In genomic region chr19:7522072-7522922, GRCh38 we compare ENCODE assay signal across 8 cellular contexts. TPM values are rescaled to one million over a fixed set of nuclear protein-coding genes. Genes with fewer than 3 reads are reported as not detected.
DNase-seq lines count a peak whose midpoint lies in the region; FAIRE-seq and TF ChIP-seq lines count a peak whose summit lies in the region.

TSS of gene MCOLN1 (plus strand) at chr19:7522624. CDS start at chr19:7522751, 127 bp downstream.

- H3K4me1 ChIP-seq in stomach: peaks cover 20 to 41% (median 32%) of the 10 kb centered on the region in 4 donors

- TF ChIP-seq EP300 in neural cell (conservative IDR thresholded peaks at IDR 0.05; ENCODE audit: poor library complexity, severe bottlenecking) (peak; percentile 79), stomach (IDR thresholded peaks at IDR 0.05) (no peak)

- H3K36me3 ChIP-seq in neural cell (ENCODE audit: insufficient read depth, low read length) (no peaks in the 10 kb centered on the region), stomach (peaks cover 6 to 53% (median 47%) of the 10 kb centered on the region in 4 donors)

- H3K27me3 ChIP-seq in neural cell (ENCODE audit: insufficient read depth, low read depth, low read length) (no peaks in the 10 kb centered on the region), stomach (no peaks in the 10 kb centered on the region)

- DNase-seq in EH (ENCODE audit: low read depth) (peak; percentile 97), H54 (ENCODE audit: insufficient read length, low spot score) (peak; percentile 100), M059J (ENCODE audit: low read depth) (peak; percentile 96), fibroblast of the aortic adventitia (ENCODE audit: low read depth) (peak; percentile 95), stomach (peak; percentile 100)
- DNase-seq in activated effector memory CD4-positive, alpha-beta T cell treated with Interleukin-2 at 50 U/mL for 16 hours: peak; percentile 99

- H3K4me3 ChIP-seq in fibroblast of the aortic adventitia (ENCODE audit: low read depth, low read length) (peak within 1 kb of the TSS; percentile 83), neural cell (ENCODE audit: low read length) (peak within 1 kb of the TSS; percentile 87), stomach (peak within 1 kb of the TSS; percentile 84 to 93 (median 89))

- H3K79me2 ChIP-seq in neural cell (replicated peaks; ENCODE audit: insufficient read depth, low read length): peaks cover 4% of the 10 kb centered on the region

- H3K27ac ChIP-seq in neural cell (ENCODE audit: low read length) (peak within 1 kb of the TSS; percentile 64), stomach (peak within 1 kb of the TSS; percentile 44 to 83 (median 72))

- FAIRE-seq in H54 (lab: Jason Lieb, UNC): peak; percentile 64

- H3K4me2 ChIP-seq in neural cell (ENCODE audit: low read length): peak within 1 kb of the TSS; percentile 95

- H3K9ac ChIP-seq in neural cell (ENCODE audit: low read length): peak within 1 kb of the TSS; percentile 69

- H2AFZ ChIP-seq in neural cell (ENCODE audit: low read depth, low read length): peak within 1 kb of the TSS; percentile 80

- no peaks in the 10 kb centered on the region for H3K9me2 ChIP-seq in neural cell (ENCODE audit: insufficient read depth, low read length)

- peak; percentile 16 for TF ChIP-seq RAD21 in neural cell (conservative IDR thresholded peaks at IDR 0.05)

- 0 to 3% (median 1%) methylated on average over 19 to 65 of the region's 65 CpGs for WGBS in stomach, 5 donors

- H3F3A ChIP-seq in neural cell (ENCODE audit: insufficient read depth, low read length, poor library complexity, severe bottlenecking): no peaks in the 10 kb centered on the region

- no peaks in the 10 kb centered on the region for H3K9me3 ChIP-seq in neural cell (ENCODE audit: low read length)
- no peaks in the 10 kb centered on the region for H3K9me3 ChIP-seq in stomach

- TF ChIP-seq POLR2A in H54 (IDR thresholded peaks at IDR 0.05; ENCODE audit: low read depth, low read length) (peak; percentile 60), Raji (IDR thresholded peaks at IDR 0.05; ENCODE audit: insufficient read depth, low read depth, low read length) (peak; percentile 79), stomach (IDR thresholded peaks at IDR 0.05) (no peak)

- H4K20me1 ChIP-seq in neural cell (ENCODE audit: insufficient read depth): no peaks in the 10 kb centered on the region

- TF ChIP-seq CTCF in fibroblast of the aortic adventitia (IDR thresholded peaks at IDR 0.05; ENCODE audit: insufficient read depth, low read length) (no peak), neural cell (IDR thresholded peaks at IDR 0.05; ENCODE audit: poor library complexity, severe bottlenecking) (no peak), stomach (IDR thresholded peaks at IDR 0.05) (no peak)

- intact Hi-C loops in stomach (cut with DNase I; ENCODE audit: low total_unique reads): no loop called here

TF ChIP-seq in neural cell, 6 proteins besides CTCF, POLR2A, EP300 and RAD21:
- TF ChIP-seq MXI1 (conservative IDR thresholded peaks at IDR 0.05; ENCODE audit: poor library complexity, severe bottlenecking): peak; percentile 94
- TF ChIP-seq EZH2 (IDR thresholded peaks at IDR 0.05; ENCODE audit: borderline replicate concordance, insufficient read depth, low read length, poor library complexity, severe bottlenecking): no peak
- TF ChIP-seq, protein P1, sequence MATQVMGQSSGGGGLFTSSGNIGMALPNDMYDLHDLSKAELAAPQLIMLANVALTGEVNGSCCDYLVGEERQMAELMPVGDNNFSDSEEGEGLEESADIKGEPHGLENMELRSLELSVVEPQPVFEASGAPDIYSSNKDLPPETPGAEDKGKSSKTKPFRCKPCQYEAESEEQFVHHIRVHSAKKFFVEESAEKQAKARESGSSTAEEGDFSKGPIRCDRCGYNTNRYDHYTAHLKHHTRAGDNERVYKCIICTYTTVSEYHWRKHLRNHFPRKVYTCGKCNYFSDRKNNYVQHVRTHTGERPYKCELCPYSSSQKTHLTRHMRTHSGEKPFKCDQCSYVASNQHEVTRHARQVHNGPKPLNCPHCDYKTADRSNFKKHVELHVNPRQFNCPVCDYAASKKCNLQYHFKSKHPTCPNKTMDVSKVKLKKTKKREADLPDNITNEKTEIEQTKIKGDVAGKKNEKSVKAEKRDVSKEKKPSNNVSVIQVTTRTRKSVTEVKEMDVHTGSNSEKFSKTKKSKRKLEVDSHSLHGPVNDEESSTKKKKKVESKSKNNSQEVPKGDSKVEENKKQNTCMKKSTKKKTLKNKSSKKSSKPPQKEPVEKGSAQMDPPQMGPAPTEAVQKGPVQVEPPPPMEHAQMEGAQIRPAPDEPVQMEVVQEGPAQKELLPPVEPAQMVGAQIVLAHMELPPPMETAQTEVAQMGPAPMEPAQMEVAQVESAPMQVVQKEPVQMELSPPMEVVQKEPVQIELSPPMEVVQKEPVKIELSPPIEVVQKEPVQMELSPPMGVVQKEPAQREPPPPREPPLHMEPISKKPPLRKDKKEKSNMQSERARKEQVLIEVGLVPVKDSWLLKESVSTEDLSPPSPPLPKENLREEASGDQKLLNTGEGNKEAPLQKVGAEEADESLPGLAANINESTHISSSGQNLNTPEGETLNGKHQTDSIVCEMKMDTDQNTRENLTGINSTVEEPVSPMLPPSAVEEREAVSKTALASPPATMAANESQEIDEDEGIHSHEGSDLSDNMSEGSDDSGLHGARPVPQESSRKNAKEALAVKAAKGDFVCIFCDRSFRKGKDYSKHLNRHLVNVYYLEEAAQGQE (IDR thresholded peaks at IDR 0.05; ENCODE audit: borderline replicate concordance): peak; percentile 53
- peak; percentile 56 for TF ChIP-seq SMC3 (conservative IDR thresholded peaks at IDR 0.05; ENCODE audit: poor library complexity)
- peak; percentile 71 for TF ChIP-seq POLR2AphosphoS5 (IDR thresholded peaks at IDR 0.05)
- peak; percentile 79 for TF ChIP-seq TAF1 (IDR thresholded peaks at IDR 0.05; ENCODE audit: low read depth)

RNA-seq across cellular contexts. Expression of gene MCOLN1, which starts in this region (rescaled TPM):
- 2.9 and 7.8 TPM in 2 replicates for total RNA-seq in M059J (2014; rRNA removed; shearing (Covaris generic))
- total RNA-seq in fibroblast of the aortic adventitia (ENCODE audit: low replicate concordance) (12.0 and 17.3 TPM in 2 replicates), stomach (10 to 100 TPM in 3 of 5 donors, 1 to 10 TPM in 2; 5.1 to 56.6 (median 18.3) TPM)
- polyA plus RNA-seq in neural cell (16.9 and 20.6 TPM in 2 replicates), stomach (10 to 100 TPM; 13.3 to 25.5 (median 19.2) TPM)
- 10.8 and 11.0 TPM in 2 replicates for polyA minus RNA-seq in neural cell

Comparison
In these comparisons a context has a peak if more than half of its experiments do, and no peak if none do; other contexts are left out.
1. Peak in every context shown above with its lines: DNase-seq, H3K4me3 ChIP-seq and H3K27ac ChIP-seq.
2. POLR2A ChIP-seq: peak in H54 (single experiment) and Raji (single experiment); none in stomach (0 of 4).